8 cellular contexts compared by ENCODE assay signal in the genomic region with DNA sequence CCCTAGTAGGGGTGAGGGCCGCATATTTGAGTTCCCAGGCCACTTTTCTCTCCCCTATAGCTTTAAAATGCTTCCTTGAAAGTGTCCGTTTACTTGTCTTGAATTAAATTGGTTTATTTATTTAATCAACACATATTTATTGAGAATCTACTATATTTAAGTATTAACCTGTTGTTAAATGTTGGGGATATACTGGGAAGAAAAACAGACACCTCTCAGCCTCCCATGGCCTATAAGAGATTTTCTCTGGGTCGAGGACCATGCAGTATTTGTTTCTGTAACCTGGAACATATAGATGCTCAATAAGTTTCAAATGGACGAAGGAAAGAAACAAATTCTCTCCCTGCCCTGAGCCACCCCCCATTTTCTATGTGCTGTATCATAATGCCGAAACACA.
DNase-seq lines count a peak whose midpoint lies in the region; ATAC-seq and TF ChIP-seq lines count a peak whose summit lies in the region.
"Had no signal": no experiment of that assay in that cellular context is flagged by ENCODE, and none has a peak within 500 bp of the region (broad histone marks: within the 10 kb centered on the region; RNA-seq: fewer than 3 reads in every experiment).

No MANE protein-coding gene starts in this region.

- no peaks in the 10 kb centered on the region for H3K36me3 ChIP-seq in iPS-18a (ENCODE audit: control insufficient read depth, low read depth, low read length)
- H3K36me3 ChIP-seq: SJSA1 had no signal

- intact Hi-C loops in activated CD8-positive, alpha-beta T cell treated with anti-CD3 and anti-CD28 coated beads for 36 hours (cut with micrococcal nuclease) = loop anchor here (10.0 kb wide), 1 partner anchor 142 kb away; no protein-coding TSS in a partner anchor

- no peaks in the 10 kb centered on the region for H3K9me3 ChIP-seq in iPS-18a (ENCODE audit: control insufficient read depth, low read depth, low read length)

- ATAC-seq in activated CD8-positive, alpha-beta T cell treated with anti-CD3 and anti-CD28 coated beads for 36 hours = no peak
- ATAC-seq in stimulated activated memory B cell treated with anti-CD40 and anti-IgM and Interleukin-4, amounts not matched to agents 10 μg/mL and 1 μg/mL and 100 μg/mL, for 72 hours = no peak
- no peak for ATAC-seq in HG03095 (IDR thresholded peaks at IDR 0.05; ENCODE audit: unreplicated experiment)

- no peak for DNase-seq in HFFc6
- DNase-seq in activated CD8-positive, alpha-beta T cell treated with anti-CD3 and anti-CD28 coated beads for 36 hours = no peak
- DNase-seq in inferior parietal cortex (ENCODE audit: extremely low spot score) = no peak
- no peak for DNase-seq in GM10266 (ENCODE audit: extremely low spot score)

- H3K4me1 Mint-ChIP-seq in HFFc6 (ENCODE audit: low read depth) = peaks cover 18% of the 10 kb centered on the region
- H3K4me1 Mint-ChIP-seq in activated CD8-positive, alpha-beta T cell treated with anti-CD3 and anti-CD28 coated beads for 36 hours (ENCODE audit: low read depth) = peaks cover 14% of the 10 kb centered on the region
- peaks cover 17% of the 10 kb centered on the region for H3K4me1 Mint-ChIP-seq in stimulated activated memory B cell treated with anti-CD40 and anti-IgM and Interleukin-4, amounts not matched to agents 10 μg/mL and 1 μg/mL and 100 μg/mL, for 72 hours

- peak overlapping the region; percentile 98 for H3K9ac ChIP-seq in iPS-18a (ENCODE audit: low read length)

- TF ChIP-seq CTCF in HFFc6 (IDR thresholded peaks at IDR 0.05) (no peak), GM10266 (IDR thresholded peaks at IDR 0.05; ENCODE audit: control insufficient read depth, insufficient read depth, low read depth, missing control alignments) (no peak)
- TF ChIP-seq CTCF in activated CD8-positive, alpha-beta T cell treated with anti-CD3 and anti-CD28 coated beads for 36 hours (IDR thresholded peaks at IDR 0.05) = no peak

- peak overlapping the region; percentile 94 for H3K4me3 ChIP-seq in iPS-18a (ENCODE audit: low read length)

- peaks cover 11% of the 10 kb centered on the region for H3K27me3 ChIP-seq in iPS-18a (ENCODE audit: control insufficient read depth, insufficient read depth, low read length)
- H3K27me3 ChIP-seq: SJSA1 had no signal

- H3K36me3 Mint-ChIP-seq in HFFc6 (ENCODE audit: low read depth) = no peaks in the 10 kb centered on the region
- H3K36me3 Mint-ChIP-seq in activated CD8-positive, alpha-beta T cell treated with anti-CD3 and anti-CD28 coated beads for 36 hours (ENCODE audit: low read depth) = peaks cover 4% of the 10 kb centered on the region
- H3K36me3 Mint-ChIP-seq in stimulated activated memory B cell treated with anti-CD40 and anti-IgM and Interleukin-4, amounts not matched to agents 10 μg/mL and 1 μg/mL and 100 μg/mL, for 72 hours = no peaks in the 10 kb centered on the region

- H3K27me3 Mint-ChIP-seq in HFFc6 (ENCODE audit: insufficient read depth) = peaks cover 25% of the 10 kb centered on the region
- H3K27me3 Mint-ChIP-seq in activated CD8-positive, alpha-beta T cell treated with anti-CD3 and anti-CD28 coated beads for 36 hours = no peaks in the 10 kb centered on the region
- peaks cover 6% of the 10 kb centered on the region for H3K27me3 Mint-ChIP-seq in stimulated activated memory B cell treated with anti-CD40 and anti-IgM and Interleukin-4, amounts not matched to agents 10 μg/mL and 1 μg/mL and 100 μg/mL, for 72 hours

- peaks cover 26% of the 10 kb centered on the region for H3K4me1 ChIP-seq in iPS-18a (ENCODE audit: control insufficient read depth, low read depth, low read length)

- H3K27ac ChIP-seq in iPS-18a (ENCODE audit: low read length) = peak overlapping the region; percentile 97

- no peak overlapping the region for H3K27ac Mint-ChIP-seq in HFFc6
- peak overlapping the region; percentile 97 for H3K27ac Mint-ChIP-seq in activated CD8-positive, alpha-beta T cell treated with anti-CD3 and anti-CD28 coated beads for 36 hours
- H3K27ac Mint-ChIP-seq in stimulated activated memory B cell treated with anti-CD40 and anti-IgM and Interleukin-4, amounts not matched to agents 10 μg/mL and 1 μg/mL and 100 μg/mL, for 72 hours = peak overlapping the region; percentile 88

- POLR2A ChIA-PET in activated CD8-positive, alpha-beta T cell treated with anti-CD3 and anti-CD28 coated beads for 36 hours (lab: Charles Lee) = interaction anchor here (0.6 to 1.6 kb wide), 5 partner anchors 18 to 372 kb away, joined by 3 to 5 read pairs (median 3); partner anchors contain the start of genes DDX18 and INSIG2

- CTCF ChIA-PET in activated CD8-positive, alpha-beta T cell treated with anti-CD3 and anti-CD28 coated beads for 36 hours (lab: Charles Lee) = interaction anchor here (0.9 to 3.6 kb wide), 4 partner anchors 8 to 668 kb away, joined by 3 to 15 read pairs (median 3); partner anchors contain the start of gene DDX18

- H3K9me3 Mint-ChIP-seq in HFFc6 = no peaks in the 10 kb centered on the region
- H3K9me3 Mint-ChIP-seq in activated CD8-positive, alpha-beta T cell treated with anti-CD3 and anti-CD28 coated beads for 36 hours = no peaks in the 10 kb centered on the region
- H3K9me3 Mint-ChIP-seq in stimulated activated memory B cell treated with anti-CD40 and anti-IgM and Interleukin-4, amounts not matched to agents 10 μg/mL and 1 μg/mL and 100 μg/mL, for 72 hours = no peaks in the 10 kb centered on the region

- peak overlapping the region; percentile 89 for H3K4me3 Mint-ChIP-seq in HFFc6
- H3K4me3 Mint-ChIP-seq in activated CD8-positive, alpha-beta T cell treated with anti-CD3 and anti-CD28 coated beads for 36 hours = peak overlapping the region; percentile 89
- H3K4me3 Mint-ChIP-seq in stimulated activated memory B cell treated with anti-CD40 and anti-IgM and Interleukin-4, amounts not matched to agents 10 μg/mL and 1 μg/mL and 100 μg/mL, for 72 hours = peak overlapping the region; percentile 94
